1 cellular context compared by ENCODE assay signal in the genomic region with DNA sequence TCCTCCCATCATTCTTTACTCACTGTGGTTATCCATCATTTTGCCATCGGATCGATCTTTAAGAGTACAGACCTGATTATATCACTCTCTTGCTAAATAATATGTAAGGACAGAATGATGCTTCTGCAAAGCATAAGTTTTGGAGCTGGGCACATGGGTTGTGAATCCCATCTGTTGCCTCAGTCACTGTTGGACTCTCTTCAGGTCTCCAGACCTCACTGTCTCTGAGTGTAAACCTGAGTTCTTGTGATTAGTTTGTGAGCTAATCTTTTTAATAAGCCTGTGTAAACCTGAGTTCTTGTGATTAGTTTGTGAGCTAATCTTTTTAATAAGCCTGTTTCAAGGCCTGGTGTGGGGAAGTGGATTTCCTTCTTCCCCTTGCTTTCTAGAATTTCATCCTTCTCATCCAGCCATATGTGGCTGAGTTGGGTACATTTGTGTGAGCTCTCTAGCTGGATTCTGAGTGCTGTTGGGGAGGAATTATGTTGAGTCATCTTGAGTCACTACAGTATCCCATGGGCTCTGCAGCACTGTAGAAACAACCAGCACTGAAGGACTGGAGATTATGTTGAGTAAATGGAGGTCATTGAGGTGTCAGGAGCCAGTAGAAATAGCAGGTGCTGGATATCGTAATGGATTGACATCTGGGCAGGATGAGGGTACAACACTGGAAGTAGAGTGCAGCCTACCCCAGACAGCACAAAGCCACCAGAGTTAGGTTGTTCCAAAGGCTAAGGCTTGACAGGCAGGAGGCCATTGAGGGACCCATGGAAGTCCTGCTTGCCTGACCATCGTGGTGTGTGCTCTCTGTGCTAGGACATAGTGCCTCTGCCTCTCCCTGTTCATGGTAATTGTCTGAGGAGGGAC.
TF ChIP-seq lines count a peak whose summit lies in the region.

No MANE protein-coding gene starts in this region.

TF ChIP-seq in GM23338, 12 proteins besides CTCF, POLR2A, EP300 and RAD21 (continued from another document):
- TF ChIP-seq STAT1 (IDR thresholded peaks at IDR 0.05; ENCODE audit: unreplicated experiment): no peak
- no peak for TF ChIP-seq ZNF114 (CRISPR knock-in tag; IDR thresholded peaks at IDR 0.05)
- TF ChIP-seq, protein P1, sequence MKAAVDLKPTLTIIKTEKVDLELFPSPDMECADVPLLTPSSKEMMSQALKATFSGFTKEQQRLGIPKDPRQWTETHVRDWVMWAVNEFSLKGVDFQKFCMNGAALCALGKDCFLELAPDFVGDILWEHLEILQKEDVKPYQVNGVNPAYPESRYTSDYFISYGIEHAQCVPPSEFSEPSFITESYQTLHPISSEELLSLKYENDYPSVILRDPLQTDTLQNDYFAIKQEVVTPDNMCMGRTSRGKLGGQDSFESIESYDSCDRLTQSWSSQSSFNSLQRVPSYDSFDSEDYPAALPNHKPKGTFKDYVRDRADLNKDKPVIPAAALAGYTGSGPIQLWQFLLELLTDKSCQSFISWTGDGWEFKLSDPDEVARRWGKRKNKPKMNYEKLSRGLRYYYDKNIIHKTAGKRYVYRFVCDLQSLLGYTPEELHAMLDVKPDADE (IDR thresholded peaks at IDR 0.05): no peak
